Comparison of ENCODE assay signal across 19 cellular contexts in genomic region chr3:180466401-180467005, GRCh38.
"Had no signal": no experiment of that assay in that cellular context is flagged by ENCODE, and none has a peak within 500 bp of the region (broad histone marks: within the 10 kb centered on the region; RNA-seq: fewer than 3 reads in every experiment).

No MANE protein-coding gene starts in this region.

- DNase-seq: activated CD4-positive, alpha-beta T cell treated with anti-CD3 and anti-CD28 coated beads for 48 hours; activated CD4-positive, CD25-positive, alpha-beta regulatory T cell; activated CD8-positive, alpha-beta T cell treated with anti-CD3 and anti-CD28 coated beads for 36 hours; activated naive CD4-positive, alpha-beta T cell treated with anti-CD3 and anti-CD28 coated beads for 36 hours; activated naive CD8-positive, alpha-beta T cell treated with anti-CD3 and anti-CD28 coated beads, Interleukin-2, amount 50 U/mL, for 24 hours; activated T-cell treated with anti-CD3 and anti-CD28 coated beads, Interleukin-2, amount 50 U/mL, for 1 hour; cerebellar nuclear complex; effector CD4-positive, alpha-beta T cell; gastrocnemius medialis; head of caudate nucleus; left lung; occipital lobe; stimulated activated naive B cell treated with anti-CD40 and anti-IgM and Interleukin-4, amounts not matched to agents 10 μg/mL and 1 μg/mL and 100 μg/mL, for 72 hours; T-helper 2 cell; upper lobe of right lung had no signal

- FAIRE-seq: keratinocyte had no signal

- H3K4me3 ChIP-seq: ascending aorta, gastrocnemius medialis, left lung, spleen, upper lobe of right lung had no signal

- H3K27ac ChIP-seq: ascending aorta, gastrocnemius medialis, left lung, spleen, upper lobe of right lung had no signal

- H3K27me3 ChIP-seq: ascending aorta, gastrocnemius medialis, left lung, spleen, upper lobe of right lung had no signal

- H3K36me3 ChIP-seq: ascending aorta, gastrocnemius medialis, left lung, spleen, upper lobe of right lung had no signal

- H3K4me1 ChIP-seq: ascending aorta, gastrocnemius medialis, left lung, spleen, upper lobe of right lung had no signal

- ATAC-seq: activated CD8-positive, alpha-beta T cell treated with anti-CD3 and anti-CD28 coated beads for 36 hours; activated naive CD8-positive, alpha-beta T cell treated with anti-CD3 and anti-CD28 coated beads, Interleukin-2, amount 50 U/mL, for 24 hours; activated T-helper 17 cell treated with anti-CD3 and anti-CD28 coated beads, Interleukin-2, amount 50 U/mL, for 72 hours; gastrocnemius medialis; left lung; stimulated activated naive B cell treated with anti-CD40 and anti-IgM and Interleukin-4, amounts not matched to agents 10 μg/mL and 1 μg/mL and 100 μg/mL, for 72 hours; upper lobe of right lung had no signal

- H3K9me3 ChIP-seq: ascending aorta, gastrocnemius medialis, upper lobe of right lung had no signal
